1 cellular context compared by ENCODE assay signal in the genomic region with DNA sequence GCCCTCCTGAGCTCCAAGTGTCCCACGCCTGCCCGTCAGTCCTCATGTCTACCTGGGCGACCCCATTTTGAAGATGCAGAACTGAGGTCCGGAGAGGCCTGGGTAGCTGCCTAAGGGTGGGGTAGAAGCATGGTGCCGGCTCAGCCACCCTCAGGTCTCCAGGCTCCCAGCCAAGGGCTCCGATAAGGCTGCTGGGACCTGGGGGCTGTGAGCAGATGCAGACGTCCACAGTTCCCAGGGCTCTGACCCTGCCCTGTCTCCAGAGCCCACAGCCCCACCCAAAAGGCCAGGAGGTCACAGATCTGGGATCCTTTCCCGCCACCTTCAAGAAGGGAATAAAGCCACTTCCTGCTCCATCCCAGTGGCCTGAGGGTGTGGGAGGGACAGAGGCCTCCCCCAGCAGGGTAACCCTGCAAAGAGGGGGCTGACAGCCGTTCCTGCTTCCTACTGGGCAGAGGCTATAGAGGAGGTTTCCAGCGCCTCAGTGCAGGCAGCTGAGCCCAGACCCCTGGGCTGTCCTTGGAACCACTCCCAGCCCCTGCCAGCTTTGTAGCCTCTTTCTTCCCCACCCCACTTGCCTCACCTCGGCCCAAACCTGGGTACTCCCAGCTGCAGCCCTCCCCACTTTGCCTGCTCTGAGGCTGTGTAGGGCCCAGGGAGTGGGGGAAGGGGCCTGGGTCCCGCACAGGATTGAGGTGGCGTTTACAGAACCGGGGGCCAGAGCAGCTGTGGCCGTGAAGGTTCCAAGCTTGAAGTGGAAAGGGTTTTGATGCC.
TF ChIP-seq lines count a peak whose summit lies in the region.

No MANE protein-coding gene starts in this region.

TF ChIP-seq in K562, 482 proteins besides CTCF, POLR2A, EP300 and RAD21 (continued from another document):
- TF ChIP-seq PREB (CRISPR knock-in tag; IDR thresholded peaks at IDR 0.05) = 0 out of 2 replicates have a peak, but pooled peaks have one; percentile 52
- TF ChIP-seq ZNF140 (CRISPR knock-in tag; IDR thresholded peaks at IDR 0.05) = no peak
- no peak for TF ChIP-seq ZNF134 (CRISPR knock-in tag; conservative IDR thresholded peaks at IDR 0.05)
- TF ChIP-seq NR2C2 (CRISPR knock-in tag; IDR thresholded peaks at IDR 0.05) = 0 out of 2 replicates have a peak, but pooled peaks have one; percentile 29
- no peak for TF ChIP-seq NR2C2 (tag; IDR thresholded peaks at IDR 0.05)
- TF ChIP-seq TAL1 (IDR thresholded peaks at IDR 0.05) = no peak
- no peak for TF ChIP-seq RBM17 (IDR thresholded peaks at IDR 0.05; ENCODE audit: borderline replicate concordance, low read depth, low read length)
- no peak for TF ChIP-seq DDX20 (tag; IDR thresholded peaks at IDR 0.05; ENCODE audit: low read depth)
- peak; percentile 55; the same call in 1 of the 2 replicates for TF ChIP-seq VEZF1 (CRISPR knock-in tag; IDR thresholded peaks at IDR 0.05)
- TF ChIP-seq NFIC (IDR thresholded peaks at IDR 0.05) = peak; percentile 42
- TF ChIP-seq, protein P1, sequence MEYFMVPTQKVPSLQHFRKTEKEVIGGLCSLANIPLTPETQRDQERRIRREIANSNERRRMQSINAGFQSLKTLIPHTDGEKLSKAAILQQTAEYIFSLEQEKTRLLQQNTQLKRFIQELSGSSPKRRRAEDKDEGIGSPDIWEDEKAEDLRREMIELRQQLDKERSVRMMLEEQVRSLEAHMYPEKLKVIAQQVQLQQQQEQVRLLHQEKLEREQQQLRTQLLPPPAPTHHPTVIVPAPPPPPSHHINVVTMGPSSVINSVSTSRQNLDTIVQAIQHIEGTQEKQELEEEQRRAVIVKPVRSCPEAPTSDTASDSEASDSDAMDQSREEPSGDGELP (CRISPR knock-in tag; IDR thresholded peaks at IDR 0.05; ENCODE audit: borderline replicate concordance) = peak; percentile 23; the same call in 1 of the 2 replicates
- 0 out of 2 replicates have a peak, but pooled peaks have one; percentile 8 for TF ChIP-seq CREM (IDR thresholded peaks at IDR 0.05; ENCODE audit: low read depth)
- TF ChIP-seq SREBF1 (IDR thresholded peaks at IDR 0.05; ENCODE audit: borderline replicate concordance, low read depth, low read length) = no peak
- TF ChIP-seq CBFA2T3 (IDR thresholded peaks at IDR 0.05) = peak; percentile 49
- no peak for TF ChIP-seq HMG20B (CRISPR knock-in tag; IDR thresholded peaks at IDR 0.05)
- TF ChIP-seq, protein P2, sequence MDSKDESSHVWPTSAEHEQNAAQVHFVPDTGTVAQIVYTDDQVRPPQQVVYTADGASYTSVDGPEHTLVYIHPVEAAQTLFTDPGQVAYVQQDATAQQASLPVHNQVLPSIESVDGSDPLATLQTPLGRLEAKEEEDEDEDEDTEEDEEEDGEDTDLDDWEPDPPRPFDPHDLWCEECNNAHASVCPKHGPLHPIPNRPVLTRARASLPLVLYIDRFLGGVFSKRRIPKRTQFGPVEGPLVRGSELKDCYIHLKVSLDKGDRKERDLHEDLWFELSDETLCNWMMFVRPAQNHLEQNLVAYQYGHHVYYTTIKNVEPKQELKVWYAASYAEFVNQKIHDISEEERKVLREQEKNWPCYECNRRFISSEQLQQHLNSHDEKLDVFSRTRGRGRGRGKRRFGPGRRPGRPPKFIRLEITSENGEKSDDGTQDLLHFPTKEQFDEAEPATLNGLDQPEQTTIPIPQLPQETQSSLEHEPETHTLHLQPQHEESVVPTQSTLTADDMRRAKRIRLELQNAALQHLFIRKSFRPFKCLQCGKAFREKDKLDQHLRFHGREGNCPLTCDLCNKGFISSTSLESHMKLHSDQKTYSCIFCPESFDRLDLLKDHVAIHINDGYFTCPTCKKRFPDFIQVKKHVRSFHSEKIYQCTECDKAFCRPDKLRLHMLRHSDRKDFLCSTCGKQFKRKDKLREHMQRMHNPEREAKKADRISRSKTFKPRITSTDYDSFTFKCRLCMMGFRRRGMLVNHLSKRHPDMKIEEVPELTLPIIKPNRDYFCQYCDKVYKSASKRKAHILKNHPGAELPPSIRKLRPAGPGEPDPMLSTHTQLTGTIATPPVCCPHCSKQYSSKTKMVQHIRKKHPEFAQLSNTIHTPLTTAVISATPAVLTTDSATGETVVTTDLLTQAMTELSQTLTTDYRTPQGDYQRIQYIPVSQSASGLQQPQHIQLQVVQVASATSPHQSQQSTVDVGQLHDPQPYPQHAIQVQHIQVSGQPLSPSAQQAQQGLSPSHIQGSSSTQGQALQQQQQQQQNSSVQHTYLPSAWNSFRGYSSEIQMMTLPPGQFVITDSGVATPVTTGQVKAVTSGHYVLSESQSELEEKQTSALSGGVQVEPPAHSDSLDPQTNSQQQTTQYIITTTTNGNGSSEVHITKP (IDR thresholded peaks at IDR 0.05; ENCODE audit: partially characterized antibody) = peak; percentile 13
- no peak for TF ChIP-seq FIP1L1 (IDR thresholded peaks at IDR 0.05; ENCODE audit: low read depth, low read length, poor library complexity, severe bottlenecking)
- TF ChIP-seq TCF3 (CRISPR knock-in tag; IDR thresholded peaks at IDR 0.05) = peak; percentile 31; the same call in 1 of the 2 replicates
- TF ChIP-seq CBFA2T2 (conservative IDR thresholded peaks at IDR 0.05) = 0 out of 2 replicates have a peak, but pooled peaks have one; percentile 14
- no peak for TF ChIP-seq ZNF76 (CRISPR knock-in tag; IDR thresholded peaks at IDR 0.05; ENCODE audit: borderline replicate concordance)
- 0 out of 2 replicates have a peak, but pooled peaks have one; percentile 13 for TF ChIP-seq ZNF263 (CRISPR knock-in tag; IDR thresholded peaks at IDR 0.05; ENCODE audit: borderline replicate concordance)
- TF ChIP-seq MAFG (tag; conservative IDR thresholded peaks at IDR 0.05) = no peak
- no peak for TF ChIP-seq MGA (IDR thresholded peaks at IDR 0.05)
- TF ChIP-seq ZNF24 (IDR thresholded peaks at IDR 0.05) = no peak
- no peak for TF ChIP-seq E2F1 (CRISPR knock-in tag; IDR thresholded peaks at IDR 0.05)
